Comparison of ENCODE assay signal across 8 cellular contexts in the genomic region with DNA sequence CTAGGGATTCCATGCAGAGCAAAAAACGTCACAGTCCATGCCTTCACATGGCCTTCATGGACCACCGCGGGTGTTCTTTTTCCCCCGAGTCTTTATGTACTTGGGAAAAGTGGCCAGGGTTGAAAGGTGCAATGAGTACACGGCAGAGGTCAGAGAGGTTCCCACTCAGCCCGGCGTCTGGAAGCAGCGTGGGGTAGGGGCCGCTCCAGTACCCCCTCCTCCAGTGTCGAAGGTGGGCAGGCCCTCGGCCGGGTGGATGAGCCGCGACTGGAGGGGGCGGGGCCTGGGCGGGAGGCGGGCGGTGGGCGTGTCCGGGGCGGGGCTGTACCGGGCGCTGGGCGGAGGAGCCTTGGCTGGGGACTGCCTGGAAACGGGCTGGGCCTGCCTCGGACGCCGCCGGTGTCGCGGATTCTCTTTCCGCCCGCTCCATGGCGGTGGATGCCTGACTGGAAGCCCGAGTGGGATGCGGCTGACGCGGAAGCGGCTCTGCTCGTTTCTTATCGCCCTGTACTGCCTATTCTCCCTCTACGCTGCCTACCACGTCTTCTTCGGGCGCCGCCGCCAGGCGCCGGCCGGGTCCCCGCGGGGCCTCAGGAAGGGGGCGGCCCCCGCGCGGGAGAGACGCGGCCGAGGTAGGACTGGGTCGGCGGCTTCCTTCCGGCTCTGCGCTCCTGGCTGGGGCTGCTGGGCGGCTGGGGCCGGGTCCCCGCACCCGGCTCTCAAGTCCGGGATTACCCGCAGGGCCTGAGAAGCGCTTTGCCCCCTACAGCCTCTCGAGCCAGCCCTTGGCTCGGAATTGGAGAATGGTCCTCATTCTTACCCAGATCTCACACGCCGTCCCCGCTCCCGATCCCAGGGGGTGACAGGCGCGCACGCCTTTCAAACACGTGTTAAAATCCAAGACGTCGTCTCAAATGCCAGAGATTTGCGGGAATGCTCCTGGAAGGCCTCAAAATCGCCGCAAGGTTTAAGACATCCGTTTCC. TPM values are rescaled to one million over a fixed set of nuclear protein-coding genes. Genes with fewer than 3 reads are reported as not detected.
DNase-seq lines count a peak whose midpoint lies in the region; ATAC-seq and TF ChIP-seq lines count a peak whose summit lies in the region.

RXYLT1 (plus strand) TSS at position 412 of the 984 bp plus-strand sequence; CDS start at position 464, 52 bp downstream.

- peak within 1 kb of the TSS; percentile 96 for H3K27ac Mint-ChIP-seq in activated T-helper 17 cell treated with anti-CD3 and anti-CD28 coated beads, Interleukin-2, amount 50 U/mL, for 72 hours
- peak within 1 kb of the TSS; percentile 92 to 98 (median 96) for H3K27ac Mint-ChIP-seq in naive thymus-derived CD8-positive, alpha-beta T cell

- H3K4me2 ChIP-seq in fibroblast of lung (ENCODE audit: extremely low read depth, insufficient read depth, low read length) = peak within 1 kb of the TSS; percentile 97

- no peak for TF ChIP-seq CTCF in RWPE1 (conservative IDR thresholded peaks at IDR 0.05; ENCODE audit: low read depth)
- no peak for TF ChIP-seq CTCF in fibroblast of lung (conservative IDR thresholded peaks at IDR 0.05 in 1 of 2, IDR thresholded peaks at IDR 0.05 in 1 of 2; ENCODE audit: low read depth in 1 of 2, low read length in 2 of 2)

- no peaks in the 10 kb centered on the region for H3K27me3 ChIP-seq in fibroblast of lung (ENCODE audit: control insufficient read depth, insufficient read depth, low read length)

- H3K4me1 Mint-ChIP-seq in activated T-helper 17 cell treated with anti-CD3 and anti-CD28 coated beads, Interleukin-2, amount 50 U/mL, for 72 hours = peaks cover 15% of the 10 kb centered on the region
- H3K4me1 Mint-ChIP-seq in naive thymus-derived CD8-positive, alpha-beta T cell = peaks cover 11 to 31% (median 29%) of the 10 kb centered on the region in 4 donors

- H3K36me3 ChIP-seq in KOPT-K1 (ENCODE audit: insufficient read depth, low read length) (peaks cover 34% of the 10 kb centered on the region), fibroblast of lung (ENCODE audit: control insufficient read depth, insufficient read depth, low read length) (no peaks in the 10 kb centered on the region)

- POLR2A ChIA-PET in RWPE1 (lab: Yijun Ruan, JAX; ENCODE audit: low non-redundant PET) = no interaction called here
- POLR2A ChIA-PET in naive thymus-derived CD8-positive, alpha-beta T cell (lab: Charles Lee) = interaction anchor here (1.2 to 1.3 kb wide), 2 partner anchors 112 to 442 kb away, joined by 3 read pairs; partner anchors contain the start of genes DPY19L2 and KICS2

- H3K9me3 Mint-ChIP-seq in activated T-helper 17 cell treated with anti-CD3 and anti-CD28 coated beads, Interleukin-2, amount 50 U/mL, for 72 hours = no peaks in the 10 kb centered on the region
- H3K9me3 Mint-ChIP-seq in naive thymus-derived CD8-positive, alpha-beta T cell = no peaks in the 10 kb centered on the region

- H3K4me1 ChIP-seq in fibroblast of lung (ENCODE audit: control insufficient read depth, extremely low read depth, insufficient read depth, low read length) = no peaks in the 10 kb centered on the region

- peaks cover 37% of the 10 kb centered on the region for H3K36me3 Mint-ChIP-seq in activated T-helper 17 cell treated with anti-CD3 and anti-CD28 coated beads, Interleukin-2, amount 50 U/mL, for 72 hours (ENCODE audit: low read depth)
- H3K36me3 Mint-ChIP-seq in naive thymus-derived CD8-positive, alpha-beta T cell = peaks cover 0 to 25% (median 18%) of the 10 kb centered on the region in 3 donors

- H3K79me2 ChIP-seq in fibroblast of lung (ENCODE audit: control insufficient read depth, insufficient read depth, low read length) = peaks cover 3% of the 10 kb centered on the region

- H3K4me3 ChIP-seq in fibroblast of lung (replicated peaks in 1 of 4; ENCODE audit: control extremely low read depth in 1 of 4, insufficient read depth in 1 of 4, low read depth in 3 of 4, low read length in 4 of 4) = peak within 1 kb of the TSS; percentile 61 to 100 (median 78)

- no peaks in the 10 kb centered on the region for H4K20me1 ChIP-seq in fibroblast of lung (ENCODE audit: control insufficient read depth, extremely low read depth, insufficient read depth, low read length)

- peak within 1 kb of the TSS; percentile 95 for H2AFZ ChIP-seq in fibroblast of lung (ENCODE audit: low read length)

- H3K4me3 Mint-ChIP-seq in activated T-helper 17 cell treated with anti-CD3 and anti-CD28 coated beads, Interleukin-2, amount 50 U/mL, for 72 hours = peak within 1 kb of the TSS; percentile 96
- H3K4me3 Mint-ChIP-seq in naive thymus-derived CD8-positive, alpha-beta T cell = peak within 1 kb of the TSS; percentile 93 to 99 (median 98)

- H3K9me3 ChIP-seq in KOPT-K1 (ENCODE audit: insufficient read depth, low read length, poor library complexity, severe bottlenecking) (no peaks in the 10 kb centered on the region), fibroblast of lung (ENCODE audit: control insufficient read depth, insufficient read depth, low read depth, low read length) (no peaks in the 10 kb centered on the region)

- CTCF ChIA-PET in RWPE1 (lab: Yijun Ruan, JAX) = interaction anchor here (0.7 kb wide), 1 partner anchor 45 kb away, joined by 3 read pairs; no protein-coding TSS in a partner anchor

- H3K9ac ChIP-seq in fibroblast of lung (ENCODE audit: insufficient read depth, low read length) = peak within 1 kb of the TSS; percentile 96

- DNase-seq in Daoy (ENCODE audit: low read depth) (peak; percentile 88), RWPE1 (ENCODE audit: low spot score) (peak; percentile 88), fibroblast of lung (ENCODE audit: low read depth in 2 of 2) (peak; percentile 72 to 81)
- peak; percentile 63 to 91 (median 82) for DNase-seq in naive thymus-derived CD8-positive, alpha-beta T cell
- DNase-seq in stimulated activated naive CD4-positive, alpha-beta T cell treated with Interleukin-2 at 50 U/mL for 16 hours (lab: John Stamatoyannopoulos, UW) = peak; percentile 84

- ATAC-seq in GM21825 (IDR thresholded peaks at IDR 0.05; ENCODE audit: unreplicated experiment) = peak; percentile 97
- ATAC-seq in activated T-helper 17 cell treated with anti-CD3 and anti-CD28 coated beads, Interleukin-2, amount 50 U/mL, for 72 hours (replicated peaks) = peak; percentile 96
- peak; percentile 89 to 91 for ATAC-seq in naive thymus-derived CD8-positive, alpha-beta T cell

- no peaks in the 10 kb centered on the region for H3K27me3 Mint-ChIP-seq in activated T-helper 17 cell treated with anti-CD3 and anti-CD28 coated beads, Interleukin-2, amount 50 U/mL, for 72 hours
- H3K27me3 Mint-ChIP-seq in naive thymus-derived CD8-positive, alpha-beta T cell = no peaks in the 10 kb centered on the region

- H3K27ac ChIP-seq in KOPT-K1 (ENCODE audit: low read depth, low read length, poor library complexity, severe bottlenecking) = peak within 1 kb of the TSS; percentile 76
- H3K27ac ChIP-seq in RWPE1 = peak within 1 kb of the TSS; percentile 86
- peak within 1 kb of the TSS; percentile 89 for H3K27ac ChIP-seq in fibroblast of lung (ENCODE audit: insufficient read depth, low read length)

RNA-seq across cellular contexts. Expression of gene RXYLT1, which starts in this region (rescaled TPM):
- 42.7 and 46.9 TPM in 2 replicates for total RNA-seq in Daoy (2014; rRNA removed; shearing (Covaris generic))
- 10 to 100 TPM in 1 of 2 donors, 1 to 10 TPM in 1; 9.0 to 18.1 TPM for total RNA-seq in activated T-helper 17 cell treated with anti-CD3 and anti-CD28 coated beads, Interleukin-2, amount 50 U/mL, for 72 hours
- 13.2 and 14.9 TPM in 2 replicates for total RNA-seq in fibroblast of lung
- 15.8 and 19.6 TPM in 2 replicates for polyA plus RNA-seq in fibroblast of lung
- 13.0 and 13.1 TPM in 2 replicates for polyA plus RNA-seq in fibroblast of lung (2012)
- polyA minus RNA-seq in fibroblast of lung (ENCODE audit: low replicate concordance) = 2.5 and 3.4 TPM in 2 replicates
- total RNA-seq in naive thymus-derived CD8-positive, alpha-beta T cell = 10 to 100 TPM; 22.1 to 22.4 TPM
- polyA plus RNA-seq in naive thymus-derived CD8-positive, alpha-beta T cell = 10 to 100 TPM; 16.0 to 20.8 (median 16.7) TPM

Comparison
In these comparisons a context has a peak if more than half of its experiments do, and no peak if none do; other contexts are left out.
1. Peak in every context shown above with its lines: DNase-seq, ATAC-seq, H3K4me3 ChIP-seq and H3K27ac ChIP-seq.